Comparison of ENCODE assay signal across 8 cellular contexts in genomic region chr6:93388070-93388469, GRCh38. TPM values are rescaled to one million over a fixed set of nuclear protein-coding genes. Genes with fewer than 3 reads are reported as not detected.
"Had no signal": no experiment of that assay in that cellular context is flagged by ENCODE, and none has a peak within 500 bp of the region (broad histone marks: within the 10 kb centered on the region; RNA-seq: fewer than 3 reads in every experiment).

No MANE protein-coding gene starts in this region.

- DNase-seq: GM23248, GOT3, H7, H9, HCEC 1CT, HFFc6 had no signal

- H3K27ac ChIP-seq: GM23248 had no signal

- H3K4me3 Mint-ChIP-seq: GM23338, H9, HFFc6 had no signal

- H3K4me1 ChIP-seq: HAP-1 had no signal

- H3K36me3 ChIP-seq: HAP-1 had no signal

- H3K27ac Mint-ChIP-seq: GM23338, H9, HFFc6 had no signal

- H3K9me3 ChIP-seq: HAP-1 had no signal

- H3K9me3 Mint-ChIP-seq: GM23338, H9 had no signal

- H3K4me1 Mint-ChIP-seq: GM23338, H9 had no signal

- H3K4me3 ChIP-seq: GM23248, GM23338, HAP-1 had no signal

RNA-seq across cellular contexts. Expression of gene EPHA7, which starts 31.3 kb away (rescaled TPM):
- total RNA-seq: GM23248 had no signal
